ENCODE assay signal across 1 cellular context in genomic region chr11:6569706-6570105, GRCh38.
TF ChIP-seq lines count a peak whose summit lies in the region.

No MANE protein-coding gene starts in this region.

TF ChIP-seq in K562, 482 proteins besides CTCF, POLR2A, EP300 and RAD21 (continues in another document):
- TF ChIP-seq ARID1B (IDR thresholded peaks at IDR 0.05) = peak; percentile 36; the same call in 1 of the 2 replicates
- peak in 1 of 2 experiments; percentile 54; a peak in 1 of 4 replicates for TF ChIP-seq FOXK2 (conservative IDR thresholded peaks at IDR 0.05 in 1 of 2, IDR thresholded peaks at IDR 0.05 in 1 of 2; ENCODE audit: low read depth in 2 of 2)
- TF ChIP-seq ZNF174 (CRISPR knock-in tag; IDR thresholded peaks at IDR 0.05) = no peak
- TF ChIP-seq MCM3 (IDR thresholded peaks at IDR 0.05) = no peak
- no peak for TF ChIP-seq MTA3 (IDR thresholded peaks at IDR 0.05; ENCODE audit: borderline replicate concordance)
- TF ChIP-seq MTA1 (IDR thresholded peaks at IDR 0.05; ENCODE audit: borderline replicate concordance) = no peak
- TF ChIP-seq BCOR (IDR thresholded peaks at IDR 0.05) = no peak
- TF ChIP-seq NR2C1 (IDR thresholded peaks at IDR 0.05) = no peak
- TF ChIP-seq NR2C1 (tag; IDR thresholded peaks at IDR 0.05) = no peak
- 0 out of 2 replicates have a peak, but pooled peaks have one; percentile 44 for TF ChIP-seq SMARCA4 (IDR thresholded peaks at IDR 0.05)
- TF ChIP-seq SNRNP70 (optimal IDR thresholded peaks at IDR 0.05; ENCODE audit: low read depth, low read length) = no peak
- TF ChIP-seq MED1 (CRISPR knock-in tag; IDR thresholded peaks at IDR 0.05; ENCODE audit: borderline replicate concordance) = no peak
- peak; percentile 47; the same call in 1 of the 2 replicates for TF ChIP-seq MAFG (tag; conservative IDR thresholded peaks at IDR 0.05)
- no peak for TF ChIP-seq MYNN (IDR thresholded peaks at IDR 0.05)
- TF ChIP-seq MYNN (CRISPR knock-in tag; IDR thresholded peaks at IDR 0.05) = no peak
- no peak for TF ChIP-seq HMGXB4 (CRISPR knock-in tag; IDR thresholded peaks at IDR 0.05)
- no peak for TF ChIP-seq NCOA6 (IDR thresholded peaks at IDR 0.05)
- TF ChIP-seq CCAR2 (IDR thresholded peaks at IDR 0.05; ENCODE audit: low read depth, low read length) = no peak
- 0 out of 2 replicates have a peak, but pooled peaks have one; percentile 17 for TF ChIP-seq TFAP4 (CRISPR knock-in tag; IDR thresholded peaks at IDR 0.05; ENCODE audit: borderline replicate concordance)
- peak; percentile 75 for TF ChIP-seq NFE2 (IDR thresholded peaks at IDR 0.05; ENCODE audit: low read depth)
- TF ChIP-seq ZNF639 (CRISPR knock-in tag; conservative IDR thresholded peaks at IDR 0.05 in 1 of 2, IDR thresholded peaks at IDR 0.05 in 1 of 2) = no peak
- TF ChIP-seq MXI1 (IDR thresholded peaks at IDR 0.05; ENCODE audit: low read depth, low read length) = no peak
- TF ChIP-seq SRSF3 (IDR thresholded peaks at IDR 0.05; ENCODE audit: insufficient read depth, low read length) = no peak
- TF ChIP-seq NONO (IDR thresholded peaks at IDR 0.05; ENCODE audit: low read depth in 2 of 2, low read length in 1 of 2) = 0 out of 4 replicates have a peak, but pooled peaks of 1 of the 2 experiments have one; percentile 28
- no peak for TF ChIP-seq ZNF165 (CRISPR knock-in tag; IDR thresholded peaks at IDR 0.05; ENCODE audit: borderline replicate concordance)
- peak; percentile 97 for TF ChIP-seq PRDM10 (IDR thresholded peaks at IDR 0.05; ENCODE audit: partially characterized antibody)
- peak; percentile 5; the same call in 1 of the 2 replicates for TF ChIP-seq JUND (IDR thresholded peaks at IDR 0.05; ENCODE audit: borderline replicate concordance, low read depth, low read length)
- no peak for TF ChIP-seq JUND (tag; IDR thresholded peaks at IDR 0.05; ENCODE audit: borderline replicate concordance, low read depth, low read length)
- TF ChIP-seq ZFX (CRISPR knock-in tag; IDR thresholded peaks at IDR 0.05) = no peak
- TF ChIP-seq THRA (IDR thresholded peaks at IDR 0.05) = no peak
- TF ChIP-seq ZBTB7A (IDR thresholded peaks at IDR 0.05; ENCODE audit: borderline replicate concordance, control insufficient read depth, low read depth, low read length) = no peak
- no peak for TF ChIP-seq GMEB1 (CRISPR knock-in tag; IDR thresholded peaks at IDR 0.05)
- TF ChIP-seq FOXP1 (CRISPR knock-in tag; IDR thresholded peaks at IDR 0.05) = no peak
- no peak for TF ChIP-seq MAX (CRISPR knock-in tag; IDR thresholded peaks at IDR 0.05)
- no peak for TF ChIP-seq POLR2AphosphoS2 (IDR thresholded peaks at IDR 0.05; ENCODE audit: low read length)
- TF ChIP-seq SRF (CRISPR knock-in tag; IDR thresholded peaks at IDR 0.05) = no peak
- no peak for TF ChIP-seq FOXJ2 (tag; IDR thresholded peaks at IDR 0.05)
- 0 out of 2 replicates have a peak, but pooled peaks have one; percentile 13 for TF ChIP-seq ZNF316 (IDR thresholded peaks at IDR 0.05)
- TF ChIP-seq TCF3 (CRISPR knock-in tag; IDR thresholded peaks at IDR 0.05) = no peak
- peak; percentile 72; the same call in 1 of the 2 replicates for TF ChIP-seq ATF7 (IDR thresholded peaks at IDR 0.05)
- TF ChIP-seq MAFF (IDR thresholded peaks at IDR 0.05; ENCODE audit: low read length) = peak; percentile 2; the same call in 1 of the 2 replicates
- peak; percentile 35; the same call in 1 of the 2 replicates for TF ChIP-seq C11orf30 (IDR thresholded peaks at IDR 0.05; ENCODE audit: low read depth)
- no peak for TF ChIP-seq ZBTB49 (CRISPR knock-in tag; IDR thresholded peaks at IDR 0.05; ENCODE audit: borderline replicate concordance)
- TF ChIP-seq DDX20 (tag; IDR thresholded peaks at IDR 0.05; ENCODE audit: low read depth) = no peak
- TF ChIP-seq TCF7L2 (IDR thresholded peaks at IDR 0.05; ENCODE audit: low read depth, low read length) = no peak
- TF ChIP-seq ZBTB5 (IDR thresholded peaks at IDR 0.05) = no peak
- TF ChIP-seq FOXP4 (CRISPR knock-in tag; IDR thresholded peaks at IDR 0.05; ENCODE audit: borderline replicate concordance) = no peak
- no peak for TF ChIP-seq ZBTB12 (CRISPR knock-in tag; IDR thresholded peaks at IDR 0.05)
